1 cellular context compared by ENCODE assay signal in the genomic region with DNA sequence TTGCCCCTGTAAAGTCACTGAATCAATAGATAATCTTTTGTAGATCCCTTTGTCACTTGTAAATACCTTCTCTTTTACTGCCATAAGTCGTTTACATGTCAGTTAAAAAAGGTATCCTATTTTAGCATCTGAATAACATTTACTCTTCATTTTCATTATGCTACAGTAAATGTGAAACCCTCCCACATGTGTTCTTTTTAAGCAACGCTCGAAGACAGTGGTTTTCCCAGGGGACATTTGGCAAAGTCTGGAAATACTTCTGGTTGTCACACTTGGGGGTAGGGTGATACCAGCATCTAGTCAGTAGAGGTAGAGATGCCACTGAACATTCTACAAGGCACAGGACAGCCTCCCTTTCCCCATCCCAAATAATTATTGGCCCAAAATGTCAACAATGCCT.
TF ChIP-seq lines count a peak whose summit lies in the region.

No MANE protein-coding gene starts in this region.

TF ChIP-seq in H1, 55 proteins besides CTCF, POLR2A, EP300 and RAD21 (continued from another document):
- TF ChIP-seq, protein P1, sequence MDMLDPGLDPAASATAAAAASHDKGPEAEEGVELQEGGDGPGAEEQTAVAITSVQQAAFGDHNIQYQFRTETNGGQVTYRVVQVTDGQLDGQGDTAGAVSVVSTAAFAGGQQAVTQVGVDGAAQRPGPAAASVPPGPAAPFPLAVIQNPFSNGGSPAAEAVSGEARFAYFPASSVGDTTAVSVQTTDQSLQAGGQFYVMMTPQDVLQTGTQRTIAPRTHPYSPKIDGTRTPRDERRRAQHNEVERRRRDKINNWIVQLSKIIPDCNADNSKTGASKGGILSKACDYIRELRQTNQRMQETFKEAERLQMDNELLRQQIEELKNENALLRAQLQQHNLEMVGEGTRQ (IDR thresholded peaks at IDR 0.05; ENCODE audit: low read length): no peak
